ENCODE assay signal across 2 cellular contexts in genomic region chr19:52428937-52429336, GRCh38.
TF ChIP-seq lines count a peak whose summit lies in the region.

Gene ZNF534, plus strand, starts transcription at chr19:52429148. Its CDS starts 2,327 bp downstream, at chr19:52431475.

TF ChIP-seq in GM23338, 12 proteins besides CTCF, POLR2A, EP300 and RAD21 (continued from another document):
- no peak for TF ChIP-seq ZNF462 (CRISPR knock-in tag; IDR thresholded peaks at IDR 0.05)
- no peak for TF ChIP-seq NANOG (IDR thresholded peaks at IDR 0.05; ENCODE audit: borderline replicate concordance)
- TF ChIP-seq EZH2 (IDR thresholded peaks at IDR 0.05; ENCODE audit: low read depth, unreplicated experiment): no peak
- TF ChIP-seq EZH2phosphoT487 (IDR thresholded peaks at IDR 0.05; ENCODE audit: unreplicated experiment): no peak
- no peak for TF ChIP-seq ZNF114 (CRISPR knock-in tag; IDR thresholded peaks at IDR 0.05)
- no peak for TF ChIP-seq REST (IDR thresholded peaks at IDR 0.05; ENCODE audit: unreplicated experiment)
- no peak for TF ChIP-seq POLR2AphosphoS5 (IDR thresholded peaks at IDR 0.05; ENCODE audit: low read depth)
- no peak for TF ChIP-seq ZNF331 (CRISPR knock-in tag; IDR thresholded peaks at IDR 0.05; ENCODE audit: low read depth)
- no peak for TF ChIP-seq STAT1 (IDR thresholded peaks at IDR 0.05; ENCODE audit: unreplicated experiment)

TF ChIP-seq in K562, 482 proteins besides CTCF, POLR2A, EP300 and RAD21 (continued from another document and continues in another):
- TF ChIP-seq REST (CRISPR knock-in tag; IDR thresholded peaks at IDR 0.05; ENCODE audit: low read depth): no peak
- no peak for TF ChIP-seq HDGF (IDR thresholded peaks at IDR 0.05)
- TF ChIP-seq SMAD3 (CRISPR knock-in tag; conservative IDR thresholded peaks at IDR 0.05): no peak
- no peak for TF ChIP-seq HDAC8 (tag; IDR thresholded peaks at IDR 0.05)
- no peak for TF ChIP-seq DPF2 (IDR thresholded peaks at IDR 0.05)
- TF ChIP-seq HDAC2 (IDR thresholded peaks at IDR 0.05): no peak
- no peak for TF ChIP-seq POLR3A (IDR thresholded peaks at IDR 0.05; ENCODE audit: borderline replicate concordance, extremely low read depth, insufficient read depth, insufficient read length)
- TF ChIP-seq TEAD4 (IDR thresholded peaks at IDR 0.05; ENCODE audit: low read length): no peak
- TF ChIP-seq TEAD4 (CRISPR knock-in tag; IDR thresholded peaks at IDR 0.05; ENCODE audit: borderline replicate concordance): no peak
- no peak for TF ChIP-seq E2F3 (CRISPR knock-in tag; IDR thresholded peaks at IDR 0.05)
- TF ChIP-seq BRCA1 (IDR thresholded peaks at IDR 0.05): no peak
- TF ChIP-seq BRCA1 (CRISPR knock-in tag; IDR thresholded peaks at IDR 0.05): no peak
- TF ChIP-seq HLTF (IDR thresholded peaks at IDR 0.05): no peak
- no peak for TF ChIP-seq TCF15 (CRISPR knock-in tag; IDR thresholded peaks at IDR 0.05)
- TF ChIP-seq RBM15 (IDR thresholded peaks at IDR 0.05; ENCODE audit: insufficient read depth, low read length): no peak
- TF ChIP-seq EZH2 (IDR thresholded peaks at IDR 0.05; ENCODE audit: borderline replicate concordance, low read depth, low read length): no peak
- TF ChIP-seq ZNF436 (CRISPR knock-in tag; IDR thresholded peaks at IDR 0.05): no peak
- TF ChIP-seq VEZF1 (CRISPR knock-in tag; IDR thresholded peaks at IDR 0.05): no peak
- TF ChIP-seq SRSF1 (IDR thresholded peaks at IDR 0.05; ENCODE audit: low read depth, low read length): no peak
- TF ChIP-seq KLF10 (CRISPR knock-in tag; IDR thresholded peaks at IDR 0.05): no peak
- peak; percentile 61 for TF ChIP-seq ELF1 (tag; IDR thresholded peaks at IDR 0.05)
- no peak for TF ChIP-seq RCOR1 (IDR thresholded peaks at IDR 0.05; ENCODE audit: borderline replicate concordance in 1 of 2, low read depth in 2 of 2, low read length in 2 of 2)
- TF ChIP-seq MXI1 (IDR thresholded peaks at IDR 0.05; ENCODE audit: low read depth, low read length): no peak
- no peak for TF ChIP-seq RBM25 (IDR thresholded peaks at IDR 0.05; ENCODE audit: low read depth, low read length, severe bottlenecking)
- no peak for TF ChIP-seq MCM3 (IDR thresholded peaks at IDR 0.05)
- TF ChIP-seq NRF1 (conservative IDR thresholded peaks at IDR 0.05 in 1 of 2, IDR thresholded peaks at IDR 0.05 in 1 of 2): peak; percentile 64 to 68
- TF ChIP-seq E2F6 (IDR thresholded peaks at IDR 0.05; ENCODE audit: borderline replicate concordance in 1 of 2, extremely low read depth in 1 of 2, insufficient read depth in 1 of 2, insufficient read length in 1 of 2, low read depth in 1 of 2, low read length in 1 of 2, poor library complexity in 1 of 2, severe bottlenecking in 1 of 2): peak in 1 of 2 experiments; percentile 10
- TF ChIP-seq NFXL1 (CRISPR knock-in tag; IDR thresholded peaks at IDR 0.05): no peak
- TF ChIP-seq JUNB (CRISPR knock-in tag; conservative IDR thresholded peaks at IDR 0.05): no peak
- TF ChIP-seq BHLHE40 (IDR thresholded peaks at IDR 0.05; ENCODE audit: low read length): no peak
- TF ChIP-seq PRPF4 (IDR thresholded peaks at IDR 0.05; ENCODE audit: insufficient read depth, low read depth, low read length, poor library complexity, severe bottlenecking): no peak
- no peak for TF ChIP-seq CBX8 (IDR thresholded peaks at IDR 0.05; ENCODE audit: borderline replicate concordance, extremely low read depth, low read depth, low read length, poor library complexity, severe bottlenecking)
- no peak for TF ChIP-seq TEAD2 (tag; IDR thresholded peaks at IDR 0.05)
- no peak for TF ChIP-seq SMARCC2 (IDR thresholded peaks at IDR 0.05; ENCODE audit: low read depth)
- no peak for TF ChIP-seq USF1 (CRISPR knock-in tag; IDR thresholded peaks at IDR 0.05)
- TF ChIP-seq ZNF707 (CRISPR knock-in tag; conservative IDR thresholded peaks at IDR 0.05): no peak
- TF ChIP-seq TCF7 (IDR thresholded peaks at IDR 0.05; ENCODE audit: borderline replicate concordance): no peak
- no peak for TF ChIP-seq ZNF184 (CRISPR knock-in tag; IDR thresholded peaks at IDR 0.05)
- TF ChIP-seq MED1 (CRISPR knock-in tag; IDR thresholded peaks at IDR 0.05; ENCODE audit: borderline replicate concordance): no peak
- TF ChIP-seq ZBTB26 (CRISPR knock-in tag; IDR thresholded peaks at IDR 0.05): no peak
- no peak for TF ChIP-seq RFX1 (IDR thresholded peaks at IDR 0.05)
- TF ChIP-seq TARDBP (IDR thresholded peaks at IDR 0.05): no peak
- TF ChIP-seq IRF2 (CRISPR knock-in tag; IDR thresholded peaks at IDR 0.05): no peak
- TF ChIP-seq NFYB (IDR thresholded peaks at IDR 0.05; ENCODE audit: extremely low read depth, insufficient read length): no peak
- no peak for TF ChIP-seq MITF (IDR thresholded peaks at IDR 0.05)
- TF ChIP-seq GABPB1 (CRISPR knock-in tag; IDR thresholded peaks at IDR 0.05): no peak
- TF ChIP-seq CEBPB (tag; IDR thresholded peaks at IDR 0.05): no peak
- TF ChIP-seq ZBTB9 (CRISPR knock-in tag; IDR thresholded peaks at IDR 0.05): no peak
- no peak for TF ChIP-seq SRSF3 (IDR thresholded peaks at IDR 0.05; ENCODE audit: insufficient read depth, low read length)
- TF ChIP-seq POLR2B (IDR thresholded peaks at IDR 0.05; ENCODE audit: low read depth, partially characterized antibody): no peak
- no peak for TF ChIP-seq BRD4 (IDR thresholded peaks at IDR 0.05)
- no peak; the same call in 1 of the 2 replicates for TF ChIP-seq PHF8 (IDR thresholded peaks at IDR 0.05; ENCODE audit: borderline replicate concordance, low read length)
- no peak for TF ChIP-seq AFF4 (CRISPR knock-in tag; IDR thresholded peaks at IDR 0.05)
- TF ChIP-seq ZBTB2 (IDR thresholded peaks at IDR 0.05): no peak
- TF ChIP-seq ZNF668 (CRISPR knock-in tag; IDR thresholded peaks at IDR 0.05): no peak
